1 cellular context compared by ENCODE assay signal in the genomic region with DNA sequence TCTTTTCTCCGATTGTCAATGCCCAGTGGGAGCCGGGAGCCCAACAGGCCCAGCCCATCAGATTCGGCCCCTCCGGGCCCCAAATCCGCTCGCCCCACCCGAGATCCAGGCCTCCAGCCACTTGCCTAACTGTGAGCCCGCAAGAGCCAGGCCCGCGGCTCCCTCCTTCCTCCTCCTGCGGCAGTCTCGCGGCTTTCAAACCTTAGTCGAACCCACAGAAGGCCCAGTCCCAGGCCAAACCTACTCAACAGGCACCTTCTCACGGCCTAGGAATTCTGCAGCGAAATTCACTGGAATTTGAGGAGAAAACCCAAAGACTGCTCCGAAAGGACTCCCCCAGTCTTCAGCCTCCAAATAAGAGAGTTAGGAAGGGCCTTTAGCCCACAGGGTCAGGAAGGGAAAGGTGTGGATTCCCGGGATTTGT.
TF ChIP-seq lines count a peak whose summit lies in the region.

No MANE protein-coding gene starts in this region.

TF ChIP-seq in K562, 482 proteins besides CTCF, POLR2A, EP300 and RAD21 (continued from another document):
- no peak for TF ChIP-seq HOMEZ (CRISPR knock-in tag; IDR thresholded peaks at IDR 0.05)
- no peak for TF ChIP-seq GABPB2 (CRISPR knock-in tag; conservative IDR thresholded peaks at IDR 0.05)
- no peak for TF ChIP-seq ZNF146 (CRISPR knock-in tag; IDR thresholded peaks at IDR 0.05; ENCODE audit: unreplicated experiment)
- TF ChIP-seq SMAD1 (IDR thresholded peaks at IDR 0.05; ENCODE audit: low read depth, low read length, partially characterized antibody): no peak
- no peak for TF ChIP-seq MEF2D (tag; conservative IDR thresholded peaks at IDR 0.05; ENCODE audit: low read depth)
